Comparison of ENCODE assay signal across 8 cellular contexts in genomic region chr2:7014201-7014640, GRCh38.
DNase-seq lines count a peak whose midpoint lies in the region; ATAC-seq and TF ChIP-seq lines count a peak whose summit lies in the region.

No MANE protein-coding gene starts in this region.

- H3K4me3 ChIP-seq in ascending aorta: no peak overlapping the region

- ATAC-seq in GM21515 (IDR thresholded peaks at IDR 0.05; ENCODE audit: unreplicated experiment) (peak; percentile 70), memory B cell (ENCODE audit: low read depth) (peak; percentile 76), HG03045 (IDR thresholded peaks at IDR 0.05; ENCODE audit: unreplicated experiment) (no peak), GM21619 (IDR thresholded peaks at IDR 0.05; ENCODE audit: unreplicated experiment) (no peak)

- peaks cover 0 to 3% of the 10 kb centered on the region in 2 donors for H3K4me1 ChIP-seq in ascending aorta

- no peaks in the 10 kb centered on the region for H3K9me3 Mint-ChIP-seq in memory B cell

- peaks cover 2% of the 10 kb centered on the region for H3K27me3 Mint-ChIP-seq in memory B cell

- H3K4me1 Mint-ChIP-seq in memory B cell: peaks cover 3% of the 10 kb centered on the region

- no peaks in the 10 kb centered on the region for H3K36me3 ChIP-seq in ascending aorta

- H3K36me3 Mint-ChIP-seq in memory B cell: no peaks in the 10 kb centered on the region

- DNase-seq in DMS 273 treated with DMSO at 0.1 percent for 48 hours (lab: John Stamatoyannopoulos, UW) (peak; percentile 62), NCI-H82 (lab: John Stamatoyannopoulos, UW) (peak; percentile 93), ascending aorta (ENCODE audit: low spot score in 2 of 2) (no peak), memory B cell (ENCODE audit: low spot score in 2 of 2) (no peak), DMS153 (lab: John Stamatoyannopoulos, UW) (no peak)

- no peaks in the 10 kb centered on the region for H3K9me3 ChIP-seq in ascending aorta

- H3K27ac Mint-ChIP-seq in memory B cell: no peak overlapping the region

- no peaks in the 10 kb centered on the region for H3K27me3 ChIP-seq in ascending aorta

- peak in 2 of 3 experiments; percentile 17 to 21 for TF ChIP-seq CTCF in ascending aorta (IDR thresholded peaks at IDR 0.05)

- no peak overlapping the region for H3K27ac ChIP-seq in ascending aorta

- H3K4me3 Mint-ChIP-seq in memory B cell: no peak overlapping the region

- intact Hi-C loops in ascending aorta (cut with DNase I): loop anchor here (5.0 kb wide), 1 partner anchor 97 kb away; the partner anchor contains the start of gene RNF144A

Comparison
In these comparisons a context has a peak if more than half of its experiments do, and no peak if none do; other contexts are left out.
1. DNase-seq: peak in DMS 273 treated with DMSO at 0.1 percent for 48 hours (single experiment) and NCI-H82 (single experiment); none in ascending aorta (0 of 2), memory B cell (0 of 2) and DMS153 (single experiment).
2. ATAC-seq: peak in GM21515 (single experiment) and memory B cell (single experiment); none in HG03045 (single experiment) and GM21619 (single experiment).